1 cellular context compared by ENCODE assay signal in the genomic region with DNA sequence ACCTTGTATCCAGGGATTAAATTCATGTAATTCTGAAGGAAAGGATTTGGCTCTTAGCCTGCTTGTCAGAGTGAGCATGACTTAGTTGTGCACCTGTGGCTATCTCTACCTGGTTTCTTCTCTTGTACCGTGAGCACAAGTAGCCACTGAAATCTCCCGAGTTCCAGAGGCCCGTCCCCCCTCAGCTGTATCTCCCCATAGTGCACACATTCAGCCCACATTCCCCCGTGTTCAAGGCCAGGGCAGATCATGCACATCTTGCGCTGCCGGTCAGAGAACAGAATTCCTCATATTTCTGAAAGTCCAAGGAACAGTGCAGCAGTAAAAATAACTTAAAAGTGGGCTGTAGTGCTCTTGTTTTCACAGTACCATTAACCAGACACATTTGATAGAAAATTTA.
TF ChIP-seq lines count a peak whose summit lies in the region.

No MANE protein-coding gene starts in this region.

TF ChIP-seq in H1, 55 proteins besides CTCF, POLR2A, EP300 and RAD21 (continued from another document):
- TF ChIP-seq, protein P1, sequence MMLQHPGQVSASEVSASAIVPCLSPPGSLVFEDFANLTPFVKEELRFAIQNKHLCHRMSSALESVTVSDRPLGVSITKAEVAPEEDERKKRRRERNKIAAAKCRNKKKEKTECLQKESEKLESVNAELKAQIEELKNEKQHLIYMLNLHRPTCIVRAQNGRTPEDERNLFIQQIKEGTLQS (IDR thresholded peaks at IDR 0.05; ENCODE audit: insufficient read depth, low read depth, low read length) = no peak
- TF ChIP-seq, protein P2, sequence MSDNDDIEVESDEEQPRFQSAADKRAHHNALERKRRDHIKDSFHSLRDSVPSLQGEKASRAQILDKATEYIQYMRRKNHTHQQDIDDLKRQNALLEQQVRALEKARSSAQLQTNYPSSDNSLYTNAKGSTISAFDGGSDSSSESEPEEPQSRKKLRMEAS (IDR thresholded peaks at IDR 0.05) = no peak
- no peak for TF ChIP-seq GTF2F1 (IDR thresholded peaks at IDR 0.05; ENCODE audit: borderline replicate concordance, low read depth, low read length)
- TF ChIP-seq TAF1 (IDR thresholded peaks at IDR 0.05; ENCODE audit: low read depth, low read length) = no peak
TF ChIP-seq in H1: peak in this region for 0.
